1 cellular context compared by ENCODE assay signal in the genomic region with DNA sequence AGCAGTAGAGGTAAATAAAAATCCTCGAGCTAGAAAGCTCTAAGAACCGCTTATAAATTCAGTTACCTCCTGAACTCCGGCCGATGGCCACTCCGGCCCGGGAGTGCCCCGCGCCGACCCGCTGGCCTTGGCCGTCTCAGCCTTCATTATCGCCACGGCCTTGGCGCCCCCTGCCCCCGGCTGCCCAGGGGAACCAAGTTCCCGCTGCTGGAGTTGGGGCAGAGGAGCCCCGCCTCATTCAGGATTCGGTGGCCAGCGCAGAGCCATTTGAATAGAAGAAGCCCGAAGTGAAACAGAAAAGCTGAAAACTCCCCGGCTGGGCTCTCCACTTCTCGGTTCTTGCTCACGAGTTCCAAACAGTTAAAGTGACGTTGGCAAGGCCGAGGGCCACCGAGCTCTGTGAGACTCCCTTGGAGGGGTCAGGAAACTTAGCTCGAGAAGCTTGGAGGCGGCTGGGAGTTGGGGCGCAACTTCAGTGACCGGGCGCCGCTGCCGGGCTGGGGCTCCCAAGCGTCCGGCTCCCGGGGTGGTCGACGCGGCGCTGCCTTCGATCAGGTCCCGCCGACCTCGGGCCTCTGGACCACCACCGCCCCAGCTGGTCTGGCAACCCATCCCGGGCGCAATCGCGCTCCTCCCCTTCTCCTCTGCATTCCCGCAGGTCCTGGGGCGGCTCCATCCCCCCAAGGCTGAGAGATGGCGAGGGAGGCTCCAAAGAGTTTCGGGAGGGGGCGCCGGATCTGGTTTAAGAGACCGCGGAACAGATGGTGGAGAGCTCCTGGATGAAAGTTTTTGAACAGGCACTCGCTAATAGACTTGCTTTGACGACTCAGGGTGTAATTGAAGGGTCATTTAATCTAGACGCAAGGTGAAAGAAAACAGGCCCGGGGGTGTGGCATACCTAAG.
TF ChIP-seq lines count a peak whose summit lies in the region.

No MANE protein-coding gene starts in this region.

TF ChIP-seq in WTC11, 78 proteins besides CTCF, POLR2A, EP300 and RAD21 (continued from another document):
- TF ChIP-seq AR (CRISPR knock-in tag; IDR thresholded peaks at IDR 0.05) (no peak), FOXK1 (CRISPR knock-in tag; IDR thresholded peaks at IDR 0.05) (no peak), NR3C1 (CRISPR knock-in tag; conservative IDR thresholded peaks at IDR 0.05; ENCODE audit: low read depth) (no peak), ZNF317 (CRISPR knock-in tag; IDR thresholded peaks at IDR 0.05; ENCODE audit: borderline replicate concordance, low read depth) (no peak), TEAD1 (CRISPR knock-in tag; IDR thresholded peaks at IDR 0.05) (peak; percentile 16; the same call in 1 of the 2 replicates), MXD4 (CRISPR knock-in tag; IDR thresholded peaks at IDR 0.05; ENCODE audit: borderline replicate concordance) (no peak), FOXP1 (CRISPR knock-in tag; IDR thresholded peaks at IDR 0.05; ENCODE audit: borderline replicate concordance) (peak; percentile 81), SP1 (CRISPR knock-in tag; conservative IDR thresholded peaks at IDR 0.05) (peak; percentile 61; the same call in 1 of the 2 replicates), CBFB (CRISPR knock-in tag; IDR thresholded peaks at IDR 0.05; ENCODE audit: low read depth) (no peak; the same call in 1 of the 2 replicates), ATF1 (CRISPR knock-in tag; IDR thresholded peaks at IDR 0.05) (no peak), E2F1 (CRISPR knock-in tag; IDR thresholded peaks at IDR 0.05) (no peak), PRRX2 (CRISPR knock-in tag; IDR thresholded peaks at IDR 0.05) (no peak), ETV6 (CRISPR knock-in tag; IDR thresholded peaks at IDR 0.05) (peak; percentile 90), IRF1 (CRISPR knock-in tag; IDR thresholded peaks at IDR 0.05) (no peak), MLX (CRISPR knock-in tag; IDR thresholded peaks at IDR 0.05) (no peak), ZNF425 (CRISPR knock-in tag; conservative IDR thresholded peaks at IDR 0.05) (no peak)
- TF ChIP-seq, protein P1, sequence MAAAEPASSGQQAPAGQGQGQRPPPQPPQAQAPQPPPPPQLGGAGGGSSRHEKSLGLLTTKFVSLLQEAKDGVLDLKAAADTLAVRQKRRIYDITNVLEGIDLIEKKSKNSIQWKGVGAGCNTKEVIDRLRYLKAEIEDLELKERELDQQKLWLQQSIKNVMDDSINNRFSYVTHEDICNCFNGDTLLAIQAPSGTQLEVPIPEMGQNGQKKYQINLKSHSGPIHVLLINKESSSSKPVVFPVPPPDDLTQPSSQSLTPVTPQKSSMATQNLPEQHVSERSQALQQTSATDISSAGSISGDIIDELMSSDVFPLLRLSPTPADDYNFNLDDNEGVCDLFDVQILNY (CRISPR knock-in tag; IDR thresholded peaks at IDR 0.05): peak; percentile 84; the same call in 1 of the 2 replicates
- TF ChIP-seq, protein P2, sequence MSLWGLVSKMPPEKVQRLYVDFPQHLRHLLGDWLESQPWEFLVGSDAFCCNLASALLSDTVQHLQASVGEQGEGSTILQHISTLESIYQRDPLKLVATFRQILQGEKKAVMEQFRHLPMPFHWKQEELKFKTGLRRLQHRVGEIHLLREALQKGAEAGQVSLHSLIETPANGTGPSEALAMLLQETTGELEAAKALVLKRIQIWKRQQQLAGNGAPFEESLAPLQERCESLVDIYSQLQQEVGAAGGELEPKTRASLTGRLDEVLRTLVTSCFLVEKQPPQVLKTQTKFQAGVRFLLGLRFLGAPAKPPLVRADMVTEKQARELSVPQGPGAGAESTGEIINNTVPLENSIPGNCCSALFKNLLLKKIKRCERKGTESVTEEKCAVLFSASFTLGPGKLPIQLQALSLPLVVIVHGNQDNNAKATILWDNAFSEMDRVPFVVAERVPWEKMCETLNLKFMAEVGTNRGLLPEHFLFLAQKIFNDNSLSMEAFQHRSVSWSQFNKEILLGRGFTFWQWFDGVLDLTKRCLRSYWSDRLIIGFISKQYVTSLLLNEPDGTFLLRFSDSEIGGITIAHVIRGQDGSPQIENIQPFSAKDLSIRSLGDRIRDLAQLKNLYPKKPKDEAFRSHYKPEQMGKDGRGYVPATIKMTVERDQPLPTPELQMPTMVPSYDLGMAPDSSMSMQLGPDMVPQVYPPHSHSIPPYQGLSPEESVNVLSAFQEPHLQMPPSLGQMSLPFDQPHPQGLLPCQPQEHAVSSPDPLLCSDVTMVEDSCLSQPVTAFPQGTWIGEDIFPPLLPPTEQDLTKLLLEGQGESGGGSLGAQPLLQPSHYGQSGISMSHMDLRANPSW (CRISPR knock-in tag; conservative IDR thresholded peaks at IDR 0.05; ENCODE audit: low read depth): no peak; the same call in 1 of the 2 replicates
- TF ChIP-seq, protein P3, sequence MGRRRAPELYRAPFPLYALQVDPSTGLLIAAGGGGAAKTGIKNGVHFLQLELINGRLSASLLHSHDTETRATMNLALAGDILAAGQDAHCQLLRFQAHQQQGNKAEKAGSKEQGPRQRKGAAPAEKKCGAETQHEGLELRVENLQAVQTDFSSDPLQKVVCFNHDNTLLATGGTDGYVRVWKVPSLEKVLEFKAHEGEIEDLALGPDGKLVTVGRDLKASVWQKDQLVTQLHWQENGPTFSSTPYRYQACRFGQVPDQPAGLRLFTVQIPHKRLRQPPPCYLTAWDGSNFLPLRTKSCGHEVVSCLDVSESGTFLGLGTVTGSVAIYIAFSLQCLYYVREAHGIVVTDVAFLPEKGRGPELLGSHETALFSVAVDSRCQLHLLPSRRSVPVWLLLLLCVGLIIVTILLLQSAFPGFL (CRISPR knock-in tag; IDR thresholded peaks at IDR 0.05; ENCODE audit: borderline replicate concordance): no peak
- TF ChIP-seq, protein P4, sequence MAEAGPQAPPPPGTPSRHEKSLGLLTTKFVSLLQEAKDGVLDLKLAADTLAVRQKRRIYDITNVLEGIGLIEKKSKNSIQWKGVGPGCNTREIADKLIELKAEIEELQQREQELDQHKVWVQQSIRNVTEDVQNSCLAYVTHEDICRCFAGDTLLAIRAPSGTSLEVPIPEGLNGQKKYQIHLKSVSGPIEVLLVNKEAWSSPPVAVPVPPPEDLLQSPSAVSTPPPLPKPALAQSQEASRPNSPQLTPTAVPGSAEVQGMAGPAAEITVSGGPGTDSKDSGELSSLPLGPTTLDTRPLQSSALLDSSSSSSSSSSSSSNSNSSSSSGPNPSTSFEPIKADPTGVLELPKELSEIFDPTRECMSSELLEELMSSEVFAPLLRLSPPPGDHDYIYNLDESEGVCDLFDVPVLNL (CRISPR knock-in tag; IDR thresholded peaks at IDR 0.05; ENCODE audit: borderline replicate concordance, low read depth): no peak
- TF ChIP-seq, protein P5, sequence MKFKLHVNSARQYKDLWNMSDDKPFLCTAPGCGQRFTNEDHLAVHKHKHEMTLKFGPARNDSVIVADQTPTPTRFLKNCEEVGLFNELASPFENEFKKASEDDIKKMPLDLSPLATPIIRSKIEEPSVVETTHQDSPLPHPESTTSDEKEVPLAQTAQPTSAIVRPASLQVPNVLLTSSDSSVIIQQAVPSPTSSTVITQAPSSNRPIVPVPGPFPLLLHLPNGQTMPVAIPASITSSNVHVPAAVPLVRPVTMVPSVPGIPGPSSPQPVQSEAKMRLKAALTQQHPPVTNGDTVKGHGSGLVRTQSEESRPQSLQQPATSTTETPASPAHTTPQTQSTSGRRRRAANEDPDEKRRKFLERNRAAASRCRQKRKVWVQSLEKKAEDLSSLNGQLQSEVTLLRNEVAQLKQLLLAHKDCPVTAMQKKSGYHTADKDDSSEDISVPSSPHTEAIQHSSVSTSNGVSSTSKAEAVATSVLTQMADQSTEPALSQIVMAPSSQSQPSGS (CRISPR knock-in tag; IDR thresholded peaks at IDR 0.05; ENCODE audit: borderline replicate concordance, low read depth): no peak
- TF ChIP-seq, protein P6, sequence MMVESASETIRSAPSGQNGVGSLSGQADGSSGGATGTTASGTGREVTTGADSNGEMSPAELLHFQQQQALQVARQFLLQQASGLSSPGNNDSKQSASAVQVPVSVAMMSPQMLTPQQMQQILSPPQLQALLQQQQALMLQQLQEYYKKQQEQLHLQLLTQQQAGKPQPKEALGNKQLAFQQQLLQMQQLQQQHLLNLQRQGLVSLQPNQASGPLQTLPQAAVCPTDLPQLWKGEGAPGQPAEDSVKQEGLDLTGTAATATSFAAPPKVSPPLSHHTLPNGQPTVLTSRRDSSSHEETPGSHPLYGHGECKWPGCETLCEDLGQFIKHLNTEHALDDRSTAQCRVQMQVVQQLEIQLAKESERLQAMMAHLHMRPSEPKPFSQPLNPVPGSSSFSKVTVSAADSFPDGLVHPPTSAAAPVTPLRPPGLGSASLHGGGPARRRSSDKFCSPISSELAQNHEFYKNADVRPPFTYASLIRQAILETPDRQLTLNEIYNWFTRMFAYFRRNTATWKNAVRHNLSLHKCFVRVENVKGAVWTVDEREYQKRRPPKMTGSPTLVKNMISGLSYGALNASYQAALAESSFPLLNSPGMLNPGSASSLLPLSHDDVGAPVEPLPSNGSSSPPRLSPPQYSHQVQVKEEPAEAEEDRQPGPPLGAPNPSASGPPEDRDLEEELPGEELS (CRISPR knock-in tag; IDR thresholded peaks at IDR 0.05): peak; percentile 49; the same call in 1 of the 2 replicates
